ENCODE assay signal across 19 cellular contexts in the genomic region with DNA sequence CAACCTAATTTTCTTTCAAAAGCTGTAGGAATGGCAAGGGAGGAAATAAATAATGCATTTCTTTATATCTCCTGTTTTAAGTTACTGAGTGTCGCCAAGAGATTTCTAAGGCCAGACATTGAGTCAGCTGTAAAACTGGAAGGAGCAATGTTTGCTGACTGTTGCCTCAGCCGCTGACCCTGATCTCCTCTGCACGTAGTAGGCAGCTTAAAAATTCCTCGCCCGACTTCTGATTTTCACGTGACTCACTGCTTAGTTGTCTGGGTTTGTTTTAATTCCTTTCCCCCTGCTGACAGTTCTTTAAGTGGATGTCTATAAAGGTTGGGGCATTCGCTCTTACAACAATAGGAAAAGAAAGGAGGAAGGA.
"Had no signal": no experiment of that assay in that cellular context is flagged by ENCODE, and none has a peak within 500 bp of the region (broad histone marks: within the 10 kb centered on the region; RNA-seq: fewer than 3 reads in every experiment).

No MANE protein-coding gene starts in this region.

- H3K4me1 Mint-ChIP-seq: activated naive CD8-positive, alpha-beta T cell treated with anti-CD3 and anti-CD28 coated beads, Interleukin-2, amount 10 ng/mL, durations not matched to agents 7 days and 5 days; T-helper 17 cell had no signal

- H3K27me3 Mint-ChIP-seq: activated CD8-positive, alpha-beta T cell treated with anti-CD3 and anti-CD28 coated beads for 36 hours; activated naive CD8-positive, alpha-beta T cell treated with anti-CD3 and anti-CD28 coated beads, Interleukin-2, amount 10 ng/mL, durations not matched to agents 7 days and 5 days; T-helper 17 cell had no signal

- H3K4me3 Mint-ChIP-seq: activated CD8-positive, alpha-beta T cell treated with anti-CD3 and anti-CD28 coated beads for 36 hours; activated naive CD8-positive, alpha-beta T cell treated with anti-CD3 and anti-CD28 coated beads, Interleukin-2, amount 10 ng/mL, durations not matched to agents 7 days and 5 days; T-helper 17 cell had no signal

- ATAC-seq: activated CD4-positive, CD25-positive, alpha-beta regulatory T cell treated with anti-CD3 and anti-CD28 coated beads, Interleukin-2, amount 50 U/mL, for 24 hours; activated CD8-positive, alpha-beta T cell treated with anti-CD3 and anti-CD28 coated beads for 36 hours; T-helper 17 cell had no signal

- H3K27ac Mint-ChIP-seq: activated CD8-positive, alpha-beta T cell treated with anti-CD3 and anti-CD28 coated beads for 36 hours; activated naive CD8-positive, alpha-beta T cell treated with anti-CD3 and anti-CD28 coated beads, Interleukin-2, amount 10 ng/mL, durations not matched to agents 7 days and 5 days; T-helper 17 cell had no signal

- H3K9me3 Mint-ChIP-seq: activated CD8-positive, alpha-beta T cell treated with anti-CD3 and anti-CD28 coated beads for 36 hours had no signal

- DNase-seq: activated CD4-positive, alpha-beta T cell treated with anti-CD3 and anti-CD28 coated beads for 4 hours; activated CD8-positive, alpha-beta memory T cell treated with anti-CD3 and anti-CD28 coated beads, Interleukin-2, amount 50 U/mL, for 48 hours; activated CD8-positive, alpha-beta T cell treated with anti-CD3 and anti-CD28 coated beads for 36 hours; activated naive CD4-positive, alpha-beta T cell treated with anti-CD3 and anti-CD28 coated beads, Interleukin-2, amount 50 U/mL, for 16 hours; activated naive CD8-positive, alpha-beta T cell treated with anti-CD3 and anti-CD28 coated beads, Interleukin-2, amount 10 ng/mL, durations not matched to agents 7 days and 5 days; activated T-cell treated with anti-CD3 and anti-CD28 coated beads, Interleukin-2, amount 50 U/mL, for 1 hour; adrenal gland; anterior cingulate cortex; caudate nucleus; Karpas-422; NCI-H1048; NCI-H187 treated with DMSO at 0.1 percent for 48 hours; NCI-H2227 treated with DMSO at 0.1 percent for 48 hours; NCI-H446 treated with DMSO at 0.1 percent for 48 hours; NCI-H524 treated with DMSO at 0.1 percent for 48 hours; PC-9; T-helper 17 cell; T-helper 9 cell had no signal
